8 cellular contexts compared by ENCODE assay signal in genomic region chr5:95842955-95843544, GRCh38. TPM values are rescaled to one million over a fixed set of nuclear protein-coding genes. Genes with fewer than 3 reads are reported as not detected.
DNase-seq lines count a peak whose midpoint lies in the region; ATAC-seq and TF ChIP-seq lines count a peak whose summit lies in the region.

No MANE protein-coding gene starts in this region.

- TF ChIP-seq CTCF in OCI-LY1 (IDR thresholded peaks at IDR 0.05; ENCODE audit: low read length) (peak; percentile 61), heart left ventricle (IDR thresholded peaks at IDR 0.05) (peak in 7 of 12 donors; percentile 20 to 52 (median 34)), ovary (IDR thresholded peaks at IDR 0.05) (no peak)

- no peaks in the 10 kb centered on the region for H3K9me2 ChIP-seq in OCI-LY1 (ENCODE audit: low read depth, low read length)

- H3K4me1 ChIP-seq in OCI-LY1 (ENCODE audit: insufficient read depth, low read length, severe bottlenecking) (peaks cover 8% of the 10 kb centered on the region), heart left ventricle (peaks cover 0 to 57% (median 12%) of the 10 kb centered on the region in 12 donors), ovary (ENCODE audit: insufficient read depth) (no peaks in the 10 kb centered on the region)

- no peaks in the 10 kb centered on the region for H3K9me3 ChIP-seq in OCI-LY1 (ENCODE audit: low read length)
- H3K9me3 ChIP-seq in heart left ventricle, result no peaks in the 10 kb centered on the region
- H3K9me3 ChIP-seq in ovary, result no peaks in the 10 kb centered on the region

- peak overlapping the region; percentile 24; the same call in 1 of the 2 replicates for H3K4me2 ChIP-seq in OCI-LY1 (ENCODE audit: low read length)

- H3K36me3 Mint-ChIP-seq in activated T-cell treated with anti-CD3 and anti-CD28 coated beads, Interleukin-2, amount 50 U/mL, for 72 hours (ENCODE audit: insufficient read depth in 2 of 2), result no peaks in the 10 kb centered on the region

- TF ChIP-seq EP300 in ovary (IDR thresholded peaks at IDR 0.05), result no peak

- TF ChIP-seq POLR2A in heart left ventricle (IDR thresholded peaks at IDR 0.05) (no peak), ovary (IDR thresholded peaks at IDR 0.05) (no peak)

- no peaks in the 10 kb centered on the region for H3K36me3 ChIP-seq in OCI-LY1 (ENCODE audit: insufficient read depth, low read length)
- H3K36me3 ChIP-seq in heart left ventricle, result no peaks in the 10 kb centered on the region
- H3K36me3 ChIP-seq in ovary, result no peaks in the 10 kb centered on the region

- ATAC-seq in GM18870 (IDR thresholded peaks at IDR 0.05; ENCODE audit: unreplicated experiment) (peak; percentile 77), HG02970 (IDR thresholded peaks at IDR 0.05; ENCODE audit: low FRiP score, unreplicated experiment) (peak; percentile 72), heart left ventricle (peak; percentile 58 to 84 (median 71))
- peak; percentile 87 to 91 for ATAC-seq in activated T-cell treated with anti-CD3 and anti-CD28 coated beads, Interleukin-2, amount 50 U/mL, for 72 hours (replicated peaks in 1 of 2)

- no peaks in the 10 kb centered on the region for H4K20me1 ChIP-seq in OCI-LY1 (ENCODE audit: insufficient read depth, low read length)

- H3K27me3 Mint-ChIP-seq in activated T-cell treated with anti-CD3 and anti-CD28 coated beads, Interleukin-2, amount 50 U/mL, for 72 hours (ENCODE audit: low read depth), result no peaks in the 10 kb centered on the region

- H2AFZ ChIP-seq in OCI-LY1 (ENCODE audit: low read length), result no peak overlapping the region

- peak overlapping the region; percentile 66 for H3K27ac Mint-ChIP-seq in activated T-cell treated with anti-CD3 and anti-CD28 coated beads, Interleukin-2, amount 50 U/mL, for 72 hours

- H3K27me3 ChIP-seq in OCI-LY1 (ENCODE audit: insufficient read depth, low read length) (no peaks in the 10 kb centered on the region), heart left ventricle (no peaks in the 10 kb centered on the region), ovary (no peaks in the 10 kb centered on the region)

- no peaks in the 10 kb centered on the region for H3K79me2 ChIP-seq in OCI-LY1 (ENCODE audit: insufficient read depth, low read length)

- no peaks in the 10 kb centered on the region for H3F3A ChIP-seq in OCI-LY1 (ENCODE audit: insufficient read depth, low read length)

- no peak overlapping the region for H3K4me3 ChIP-seq in OCI-LY1 (ENCODE audit: low read depth, low read length, poor library complexity, severe bottlenecking)
- H3K4me3 ChIP-seq in heart left ventricle, result no peak overlapping the region
- no peak overlapping the region for H3K4me3 ChIP-seq in ovary

- intact Hi-C loops in heart left ventricle (cut with DNase I), result loop anchor here in 7 of 10 donors (1.0 to 10.0 kb wide), 5 partner anchors 54 to 288 kb away; partner anchors contain the start of genes ARSK (in 3 of the 7), SKIC3 (in 3 of the 7) and RFESD (in 1 of the 7)
- intact Hi-C loops in ovary (cut with DNase I), result loop anchor here in 1 of 4 donors (10.0 kb wide), 1 partner anchor 58 kb away; no protein-coding TSS in a partner anchor

- peak; percentile 75 to 84 for DNase-seq in activated T-cell treated with anti-CD3 and anti-CD28 coated beads, Interleukin-2, amount 50 U/mL, for 72 hours
- DNase-seq in heart left ventricle (peak; percentile 70 to 82 (median 79)), NCI-H2171 treated with DMSO at 0.1 percent for 48 hours (lab: John Stamatoyannopoulos, UW) (no peak), ovary (no peak)
- DNase-seq in stimulated activated CD4-positive, alpha-beta T cell treated with anti-CD3 and anti-CD28 coated beads, Interleukin-2, amount 100 ng/mL, for 24 hours, result peak; percentile 58 to 64

- H3K4me1 Mint-ChIP-seq in activated T-cell treated with anti-CD3 and anti-CD28 coated beads, Interleukin-2, amount 50 U/mL, for 72 hours (ENCODE audit: low read depth), result peaks cover 30% of the 10 kb centered on the region

- H3K9ac ChIP-seq in OCI-LY1 (ENCODE audit: low read length), result no peak overlapping the region

- 48 to 77% (median 57%) methylated on average over 11 of the region's 11 CpGs for WGBS in heart left ventricle, 4 donors
- WGBS in ovary, 3 donors, result 81 to 82% (median 81%) methylated on average over 11 of the region's 11 CpGs

- no peak overlapping the region for H3K27ac ChIP-seq in OCI-LY1 (ENCODE audit: low read depth, low read length, poor library complexity, severe bottlenecking)
- H3K27ac ChIP-seq in heart left ventricle, result peak overlapping the region in 9 of 12 donors; percentile 7 to 88 (median 46)
- no peak overlapping the region for H3K27ac ChIP-seq in ovary

- peak overlapping the region; percentile 56 to 64 for H3K4me3 Mint-ChIP-seq in activated T-cell treated with anti-CD3 and anti-CD28 coated beads, Interleukin-2, amount 50 U/mL, for 72 hours

- H3K9me3 Mint-ChIP-seq in activated T-cell treated with anti-CD3 and anti-CD28 coated beads, Interleukin-2, amount 50 U/mL, for 72 hours, result no peaks in the 10 kb centered on the region

RNA-seq across cellular contexts. Expression of gene GLRX, which starts 20.5 kb away (rescaled TPM):
- 10 to 100 TPM; 19.1 to 23.4 TPM for total RNA-seq in activated T-cell treated with anti-CD3 and anti-CD28 coated beads, Interleukin-2, amount 50 U/mL, for 72 hours
- 100 to 1,000 TPM in 6 of 9 donors, 10 to 100 TPM in 3; 69.7 to 293 (median 114) TPM for total RNA-seq in heart left ventricle
- polyA plus RNA-seq in heart left ventricle, result 100 to 1,000 TPM; 126 to 143 TPM
- total RNA-seq in ovary, result 10 to 100 TPM in 4 of 7 donors, 1 to 10 TPM in 3; 4.1 to 17.8 (median 11.3) TPM
- 10 to 100 TPM; 16.7 to 35.7 TPM for polyA plus RNA-seq in ovary

Comparison
In these comparisons a context has a peak if more than half of its experiments do, and no peak if none do; other contexts are left out.
1. H3K27ac ChIP-seq: peak in heart left ventricle (9 of 12); none in OCI-LY1 (single experiment) and ovary (0 of 2).
2. CTCF ChIP-seq: peak in OCI-LY1 (single experiment) and heart left ventricle (7 of 12); none in ovary (0 of 3).
3. DNase-seq: peak in activated T-cell treated with anti-CD3 and anti-CD28 coated beads, Interleukin-2, amount 50 U/mL, for 72 hours (2 of 2), heart left ventricle (5 of 5) and stimulated activated CD4-positive, alpha-beta T cell treated with anti-CD3 and anti-CD28 coated beads, Interleukin-2, amount 100 ng/mL, for 24 hours (2 of 2); none in NCI-H2171 treated with DMSO at 0.1 percent for 48 hours (single experiment) and ovary (0 of 5).
4. Peak in every context shown above with its lines, with median percentiles within 50 percentile points of each other: ATAC-seq.